ENCODE assay signal across 17 cellular contexts in the genomic region with DNA sequence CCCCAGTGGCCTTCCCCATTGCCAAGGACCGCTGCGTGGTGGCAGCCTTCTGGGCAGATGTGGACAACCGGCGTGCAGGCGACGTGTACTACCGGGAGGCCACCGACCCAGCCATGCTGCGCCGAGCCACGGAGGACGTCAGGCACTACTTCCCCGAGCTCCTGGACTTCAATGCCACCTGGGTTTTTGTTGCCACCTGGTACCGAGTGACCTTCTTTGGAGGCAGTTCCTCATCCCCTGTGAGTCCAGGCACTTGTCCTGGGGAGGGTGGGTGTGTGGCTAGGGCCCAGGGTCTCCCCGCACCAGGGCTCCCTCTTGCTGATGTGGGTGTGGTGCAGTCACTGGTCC. TPM values are rescaled to one million over a fixed set of nuclear protein-coding genes. Genes with fewer than 3 reads are reported as not detected.
DNase-seq lines count a peak whose midpoint lies in the region; ATAC-seq, FAIRE-seq and TF ChIP-seq lines count a peak whose summit lies in the region.
"Had no signal": no experiment of that assay in that cellular context is flagged by ENCODE, and none has a peak within 500 bp of the region (broad histone marks: within the 10 kb centered on the region; RNA-seq: fewer than 3 reads in every experiment).

No MANE protein-coding gene starts in this region.

- H3T11ph ChIP-seq in H9 (ENCODE audit: low read length) = no peak overlapping the region

- H3K27ac ChIP-seq in H9 (ENCODE audit: insufficient read length, low read depth, low read length) = no peak overlapping the region
- H3K27ac ChIP-seq in upper lobe of right lung = no peak overlapping the region
- no peak overlapping the region for H3K27ac ChIP-seq in pancreas

- no peak overlapping the region for H3K4ac ChIP-seq in H9 (ENCODE audit: low read depth, low read length)

- H2BK120ac ChIP-seq in H9 (ENCODE audit: low read depth, low read length, poor library complexity, severe bottlenecking) = no peak overlapping the region

- H3K27me3 ChIP-seq in H9 (ENCODE audit: insufficient read depth, low read length) = no peaks in the 10 kb centered on the region
- H3K27me3 ChIP-seq in upper lobe of right lung = no peaks in the 10 kb centered on the region
- H3K27me3 ChIP-seq in pancreas = no peaks in the 10 kb centered on the region

- H4K8ac ChIP-seq in H9 (replicated peaks; ENCODE audit: insufficient read length, low read depth, low read length) = no peak overlapping the region

- no peak overlapping the region for H2AK5ac ChIP-seq in H9 (ENCODE audit: insufficient read length, low read length)

- H3K36me3 ChIP-seq in upper lobe of right lung (peaks cover 36% of the 10 kb centered on the region), pancreas (no peaks in the 10 kb centered on the region)

- DNase-seq in activated CD8-positive, alpha-beta T cell treated with anti-CD3 and anti-CD28 coated beads, Interleukin-2, amount 10 ng/mL, durations not matched to agents 7 days and 5 days = peak; percentile 13
- DNase-seq in activated CD8-positive, alpha-beta T cell treated with anti-CD3 and anti-CD28 coated beads for 36 hours = no peak
- peak; percentile 20 for DNase-seq in H9
- DNase-seq in lower leg skin (ENCODE audit: low spot score in 2 of 2) = peak; percentile 6 to 69
- no peak for DNase-seq in upper lobe of right lung
- no peak for DNase-seq in pancreas
- no peak for DNase-seq in iPS-NIHi11 (ENCODE audit: low spot score)
- DNase-seq in SHP77 (lab: John Stamatoyannopoulos, UW) = no peak
- DNase-seq: 8988T; ACHN; Caco-2; CD8-positive, alpha-beta T cell; DMS53; GF-D8 had no signal

- no peak for FAIRE-seq in pancreas (lab: Jason Lieb, UNC)
- FAIRE-seq: H1 had no signal

- H3K79me2 ChIP-seq in H9 (ENCODE audit: insufficient read depth, low read length) = no peaks in the 10 kb centered on the region

- H2BK12ac ChIP-seq in H9 (ENCODE audit: insufficient read length, low read depth, low read length) = no peak overlapping the region

- no peak for ATAC-seq in activated CD8-positive, alpha-beta T cell treated with anti-CD3 and anti-CD28 coated beads, Interleukin-2, amount 10 ng/mL, durations not matched to agents 7 days and 5 days
- no peak for ATAC-seq in activated CD8-positive, alpha-beta T cell treated with anti-CD3 and anti-CD28 coated beads for 36 hours
- peak; percentile 5 for ATAC-seq in upper lobe of right lung
- ATAC-seq in pancreas = no peak
- ATAC-seq: CD8-positive, alpha-beta T cell; HCT116 had no signal

- H3K4me3 Mint-ChIP-seq in activated CD8-positive, alpha-beta T cell treated with anti-CD3 and anti-CD28 coated beads, Interleukin-2, amount 10 ng/mL, durations not matched to agents 7 days and 5 days = no peak overlapping the region
- no peak overlapping the region for H3K4me3 Mint-ChIP-seq in activated CD8-positive, alpha-beta T cell treated with anti-CD3 and anti-CD28 coated beads for 36 hours
- H3K4me3 Mint-ChIP-seq in H9 = no peak overlapping the region
- H3K4me3 Mint-ChIP-seq: CD14-positive monocyte; CD8-positive, alpha-beta T cell had no signal

- H3K56ac ChIP-seq in H9 (ENCODE audit: insufficient read length, low read depth, low read length) = no peak overlapping the region

- intact Hi-C loops in activated CD8-positive, alpha-beta T cell treated with anti-CD3 and anti-CD28 coated beads for 36 hours (cut with micrococcal nuclease) = no loop called here
- intact Hi-C loops in lower leg skin (cut with DNase I; ENCODE audit: low total_unique reads) = no loop called here
- intact Hi-C loops in upper lobe of right lung (cut with DNase I) = no loop called here
- intact Hi-C loops in pancreas (cut with DNase I) = no loop called here

- no peaks in the 10 kb centered on the region for H3K79me1 ChIP-seq in H9 (ENCODE audit: insufficient read depth, low read depth, low read length, poor library complexity, severe bottlenecking)

- no peaks in the 10 kb centered on the region for H3K4me1 ChIP-seq in H9 (ENCODE audit: insufficient read depth, low read length)
- no peaks in the 10 kb centered on the region for H3K4me1 ChIP-seq in upper lobe of right lung
- H3K4me1 ChIP-seq in pancreas = no peaks in the 10 kb centered on the region
- H3K4me1 ChIP-seq: Caco-2 had no signal

- H3K27me3 Mint-ChIP-seq in activated CD8-positive, alpha-beta T cell treated with anti-CD3 and anti-CD28 coated beads, Interleukin-2, amount 10 ng/mL, durations not matched to agents 7 days and 5 days (ENCODE audit: low read depth) = no peaks in the 10 kb centered on the region
- no peaks in the 10 kb centered on the region for H3K27me3 Mint-ChIP-seq in activated CD8-positive, alpha-beta T cell treated with anti-CD3 and anti-CD28 coated beads for 36 hours
- H3K27me3 Mint-ChIP-seq in H9 (ENCODE audit: low read depth) = peaks cover 20% of the 10 kb centered on the region

- H3K4me2 ChIP-seq in H9 (ENCODE audit: insufficient read depth, insufficient read length, low read length) = no peak overlapping the region

- H3K23me2 ChIP-seq in H9 (ENCODE audit: insufficient read length, low read depth, low read length, poor library complexity, severe bottlenecking) = no peaks in the 10 kb centered on the region

- no peak overlapping the region; the same call in 1 of the 2 replicates for H3K14ac ChIP-seq in H9 (ENCODE audit: insufficient read depth, low read length)

- H4K91ac ChIP-seq in H9 (ENCODE audit: insufficient read length, low read depth, low read length) = no peak overlapping the region

- POLR2A ChIA-PET in activated CD8-positive, alpha-beta T cell treated with anti-CD3 and anti-CD28 coated beads, Interleukin-2, amount 10 ng/mL, durations not matched to agents 7 days and 5 days (lab: Charles Lee) = no interaction called here
- POLR2A ChIA-PET in activated CD8-positive, alpha-beta T cell treated with anti-CD3 and anti-CD28 coated beads for 36 hours (lab: Charles Lee) = interaction anchor here (0.7 to 0.8 kb wide), 2 partner anchors 17 to 29 kb away, joined by 3 read pairs; no protein-coding TSS in a partner anchor

- H3K23ac ChIP-seq in H9 (ENCODE audit: insufficient read length, low read depth, low read length) = no peak overlapping the region

- H3K9me3 Mint-ChIP-seq in activated CD8-positive, alpha-beta T cell treated with anti-CD3 and anti-CD28 coated beads, Interleukin-2, amount 10 ng/mL, durations not matched to agents 7 days and 5 days (ENCODE audit: insufficient read depth) = peaks cover 16% of the 10 kb centered on the region
- H3K9me3 Mint-ChIP-seq in activated CD8-positive, alpha-beta T cell treated with anti-CD3 and anti-CD28 coated beads for 36 hours = peaks cover 14% of the 10 kb centered on the region
- peaks cover 25 to 27% of the 10 kb centered on the region in 2 experiments for H3K9me3 Mint-ChIP-seq in H9

- TF ChIP-seq CTCF in activated CD8-positive, alpha-beta T cell treated with anti-CD3 and anti-CD28 coated beads for 36 hours (IDR thresholded peaks at IDR 0.05) = no peak
- TF ChIP-seq CTCF in H9 (conservative IDR thresholded peaks at IDR 0.05) (no peak), lower leg skin (IDR thresholded peaks at IDR 0.05) (no peak), upper lobe of right lung (IDR thresholded peaks at IDR 0.05) (no peak), pancreas (IDR thresholded peaks at IDR 0.05) (no peak)

- H3K36me3 Mint-ChIP-seq in activated CD8-positive, alpha-beta T cell treated with anti-CD3 and anti-CD28 coated beads, Interleukin-2, amount 10 ng/mL, durations not matched to agents 7 days and 5 days (ENCODE audit: low read depth) = peaks cover 6% of the 10 kb centered on the region
- H3K36me3 Mint-ChIP-seq in activated CD8-positive, alpha-beta T cell treated with anti-CD3 and anti-CD28 coated beads for 36 hours (ENCODE audit: low read depth) = peaks cover 8% of the 10 kb centered on the region
- H3K36me3 Mint-ChIP-seq in H9 (ENCODE audit: insufficient read depth in 1 of 3, low read depth in 3 of 3) = peaks cover 5 to 14% (median 11%) of the 10 kb centered on the region in 3 experiments
- H3K36me3 Mint-ChIP-seq: CD14-positive monocyte had no signal

- H2BK5ac ChIP-seq in H9 (ENCODE audit: insufficient read length, low read length) = no peak overlapping the region

- no peak overlapping the region for H4K5ac ChIP-seq in H9 (ENCODE audit: insufficient read length, low read depth, low read length)

- H3K4me3 ChIP-seq in lower leg skin (ENCODE audit: low read depth, poor library complexity, severe bottlenecking) (no peak overlapping the region), upper lobe of right lung (no peak overlapping the region), pancreas (no peak overlapping the region)

- no peak overlapping the region for H2BK20ac ChIP-seq in H9 (ENCODE audit: low read depth, low read length, poor library complexity, severe bottlenecking)

- no peak overlapping the region for H3K27ac Mint-ChIP-seq in activated CD8-positive, alpha-beta T cell treated with anti-CD3 and anti-CD28 coated beads, Interleukin-2, amount 10 ng/mL, durations not matched to agents 7 days and 5 days
- H3K27ac Mint-ChIP-seq in activated CD8-positive, alpha-beta T cell treated with anti-CD3 and anti-CD28 coated beads for 36 hours = no peak overlapping the region
- H3K27ac Mint-ChIP-seq in H9 = no peak overlapping the region
- H3K27ac Mint-ChIP-seq: CD14-positive monocyte; CD8-positive, alpha-beta T cell had no signal

- H2AFZ ChIP-seq in H9 (ENCODE audit: low read length) = no peak overlapping the region

- no CpG with 5 or more reads among the region's 15 CpGs for WGBS in H9 (ENCODE audit: extremely low coverage, insufficient read length, low lambda C conversion rate)
- WGBS in lower leg skin, 2 donors = 93 to 98% methylated on average over 13 to 15 of the region's 15 CpGs
- 96 to 98% methylated on average over 14 to 15 of the region's 15 CpGs for WGBS in pancreas, 2 donors

- no peak overlapping the region for H2BK15ac ChIP-seq in H9 (ENCODE audit: low read depth, low read length)

- no peaks in the 10 kb centered on the region for H3K4me1 Mint-ChIP-seq in activated CD8-positive, alpha-beta T cell treated with anti-CD3 and anti-CD28 coated beads, Interleukin-2, amount 10 ng/mL, durations not matched to agents 7 days and 5 days (ENCODE audit: low read depth)
- H3K4me1 Mint-ChIP-seq in activated CD8-positive, alpha-beta T cell treated with anti-CD3 and anti-CD28 coated beads for 36 hours (ENCODE audit: low read depth) = no peaks in the 10 kb centered on the region
- H3K4me1 Mint-ChIP-seq in H9 = no peaks in the 10 kb centered on the region
- H3K4me1 Mint-ChIP-seq: CD14-positive monocyte had no signal

- CTCF ChIA-PET in activated CD8-positive, alpha-beta T cell treated with anti-CD3 and anti-CD28 coated beads, Interleukin-2, amount 10 ng/mL, durations not matched to agents 7 days and 5 days (lab: Charles Lee) = no interaction called here
- CTCF ChIA-PET in activated CD8-positive, alpha-beta T cell treated with anti-CD3 and anti-CD28 coated beads for 36 hours (lab: Charles Lee) = no interaction called here

- H4K20me1 ChIP-seq in H9 (ENCODE audit: control insufficient read depth, insufficient read depth, insufficient read length) = no peaks in the 10 kb centered on the region

- no peaks in the 10 kb centered on the region for H3K9me3 ChIP-seq in H9 (ENCODE audit: control insufficient read depth, low read depth, low read length)
- H3K9me3 ChIP-seq in upper lobe of right lung = peaks cover 11% of the 10 kb centered on the region
- H3K9me3 ChIP-seq in pancreas = no peaks in the 10 kb centered on the region

- TF ChIP-seq POLR2A in lower leg skin (IDR thresholded peaks at IDR 0.05) = no peak

- H3K9ac ChIP-seq in H9 (ENCODE audit: extremely low read depth, insufficient read length, low read length) = no peak overlapping the region

- H3K18ac ChIP-seq in H9 (ENCODE audit: insufficient read length, low read depth, low read length) = no peak overlapping the region

RNA-seq across cellular contexts. Expression of a gene that starts 31.9 kb away (rescaled TPM):
- total RNA-seq in activated CD8-positive, alpha-beta T cell treated with anti-CD3 and anti-CD28 coated beads, Interleukin-2, amount 10 ng/mL, durations not matched to agents 7 days and 5 days = 1 to 10 TPM; 3.4 to 3.5 TPM
- total RNA-seq in activated CD8-positive, alpha-beta T cell treated with anti-CD3 and anti-CD28 coated beads for 36 hours = 1 to 10 TPM; 1.4 to 1.8 TPM
- total RNA-seq in H9 (2021) (1.8 and 2.5 TPM in 2 replicates), lower leg skin (10 to 100 TPM in 3 of 4 donors, 1 to 10 TPM in 1; 9.0 to 18.4 (median 17.1) TPM), upper lobe of right lung (38.4 TPM), pancreas (10 to 100 TPM in 2 of 6 donors, 1 to 10 TPM in 4; 6.6 to 19.2 (median 9.6) TPM)
- polyA plus RNA-seq in pancreas = 10 to 100 TPM; 12.9 to 13.2 TPM
- total RNA-seq: Caco-2 had no signal

Comparison
In these comparisons a context has a peak if more than half of its experiments do, and no peak if none do; other contexts are left out.
1. DNase-seq: peak in activated CD8-positive, alpha-beta T cell treated with anti-CD3 and anti-CD28 coated beads, Interleukin-2, amount 10 ng/mL, durations not matched to agents 7 days and 5 days (single experiment), H9 (single experiment) and lower leg skin (2 of 2); none in activated CD8-positive, alpha-beta T cell treated with anti-CD3 and anti-CD28 coated beads for 36 hours (single experiment), upper lobe of right lung (single experiment), pancreas (0 of 6), iPS-NIHi11 (single experiment) and SHP77 (0 of 2).